ENCODE assay signal across 25 cellular contexts in genomic region chr12:80142640-80143039, GRCh38. TPM values are rescaled to one million over a fixed set of nuclear protein-coding genes. Genes with fewer than 3 reads are reported as not detected.
"Had no signal": no experiment of that assay in that cellular context is flagged by ENCODE, and none has a peak within 500 bp of the region (broad histone marks: within the 10 kb centered on the region; RNA-seq: fewer than 3 reads in every experiment).

No MANE protein-coding gene starts in this region.

- H3K36me3 ChIP-seq: adrenal gland, ascending aorta, brain microvascular endothelial cell, lower lobe of right lung, thyroid gland, upper lobe of right lung had no signal

- H3K9me3 Mint-ChIP-seq: activated naive CD4-positive, alpha-beta T cell treated with anti-CD3 and anti-CD28 coated beads, Interleukin-2, amount 50 U/mL, for 24 hours; dendritic cell treated with granulocyte-macrophage colony-stimulating factor and Interleukin-4, amounts not matched to agents 40 ng/mL and 50 ng/mL, for 4 days; T-helper 1 cell treated with Interleukin-12 subunit alpha and Interleukin-12 subunit beta and Interleukin-4 antibody, amounts not matched to agents 30 μg/mL and 1 μg/mL, for 36 hours had no signal

- ATAC-seq: lower lobe of right lung; naive thymus-derived CD4-positive, alpha-beta T cell; sciatic nerve; upper lobe of right lung; WTC11 had no signal

- H3K27me3 ChIP-seq: adrenal gland, ascending aorta, brain microvascular endothelial cell, thyroid gland, upper lobe of right lung had no signal

- H3K27me3 Mint-ChIP-seq: activated naive CD4-positive, alpha-beta T cell treated with anti-CD3 and anti-CD28 coated beads, Interleukin-2, amount 50 U/mL, for 24 hours; dendritic cell treated with granulocyte-macrophage colony-stimulating factor and Interleukin-4, amounts not matched to agents 40 ng/mL and 50 ng/mL, for 4 days had no signal

- H3K4me3 Mint-ChIP-seq: activated naive CD4-positive, alpha-beta T cell treated with anti-CD3 and anti-CD28 coated beads, Interleukin-2, amount 50 U/mL, for 24 hours; dendritic cell treated with granulocyte-macrophage colony-stimulating factor and Interleukin-4, amounts not matched to agents 40 ng/mL and 50 ng/mL, for 4 days; naive thymus-derived CD4-positive, alpha-beta T cell; T-helper 1 cell treated with Interleukin-12 subunit alpha and Interleukin-12 subunit beta and Interleukin-4 antibody, amounts not matched to agents 30 μg/mL and 1 μg/mL, for 36 hours; WTC11 had no signal

- H3K27ac Mint-ChIP-seq: activated naive CD4-positive, alpha-beta T cell treated with anti-CD3 and anti-CD28 coated beads, Interleukin-2, amount 50 U/mL, for 24 hours; dendritic cell treated with granulocyte-macrophage colony-stimulating factor and Interleukin-4, amounts not matched to agents 40 ng/mL and 50 ng/mL, for 4 days; naive thymus-derived CD4-positive, alpha-beta T cell; T-helper 1 cell treated with Interleukin-12 subunit alpha and Interleukin-12 subunit beta and Interleukin-4 antibody, amounts not matched to agents 30 μg/mL and 1 μg/mL, for 36 hours; WTC11 had no signal

- DNase-seq: activated CD8-positive, alpha-beta memory T cell treated with anti-CD3 and anti-CD28 coated beads, Interleukin-2, amount 50 U/mL, for 48 hours; activated effector memory CD4-positive, alpha-beta T cell treated with anti-CD3 and anti-CD28 coated beads, Interleukin-2, amount 50 U/mL, for 16 hours; adrenal gland; brain microvascular endothelial cell; caudate nucleus; effector CD8-positive, alpha-beta T cell; erythroblast; foreskin fibroblast; kidney; lower lobe of right lung; naive thymus-derived CD4-positive, alpha-beta T cell; small intestine; stimulated activated CD8-positive, alpha-beta memory T cell treated with anti-CD3 and anti-CD28 coated beads, Interleukin-4, amount 100 ng/mL, for 48 hours; stimulated activated naive CD4-positive, alpha-beta T cell treated with Interleukin-2 at 50 U/mL for 16 hours; substantia nigra; T1000; thyroid gland; upper lobe of right lung had no signal

- H3K27ac ChIP-seq: adrenal gland, ascending aorta, brain microvascular endothelial cell, lower lobe of right lung, thyroid gland, upper lobe of right lung had no signal

- H3K4me3 ChIP-seq: adrenal gland, ascending aorta, lower lobe of right lung, thyroid gland, upper lobe of right lung had no signal

- H3K4me1 ChIP-seq: adrenal gland, ascending aorta, lower lobe of right lung, thyroid gland, upper lobe of right lung had no signal

- H3K4me1 Mint-ChIP-seq: activated naive CD4-positive, alpha-beta T cell treated with anti-CD3 and anti-CD28 coated beads, Interleukin-2, amount 50 U/mL, for 24 hours; naive thymus-derived CD4-positive, alpha-beta T cell had no signal

- H3K36me3 Mint-ChIP-seq: activated naive CD4-positive, alpha-beta T cell treated with anti-CD3 and anti-CD28 coated beads, Interleukin-2, amount 50 U/mL, for 24 hours; naive thymus-derived CD4-positive, alpha-beta T cell; WTC11 had no signal

RNA-seq across cellular contexts. Expression of gene OTOGL, which starts 43.3 kb away (rescaled TPM):
- total RNA-seq: activated CD8-positive, alpha-beta memory T cell treated with anti-CD3 and anti-CD28 coated beads for 36 hours; ascending aorta; naive thymus-derived CD4-positive, alpha-beta T cell had no signal
- polyA plus RNA-seq: naive thymus-derived CD4-positive, alpha-beta T cell had no signal
